In genomic region chr12:53079226-53080117, GRCh38 we compare ENCODE assay signal across 8 cellular contexts. TPM values are rescaled to one million over a fixed set of nuclear protein-coding genes. Genes with fewer than 3 reads are reported as not detected.
DNase-seq lines count a peak whose midpoint lies in the region; ATAC-seq and TF ChIP-seq lines count a peak whose summit lies in the region.

Gene SPRYD3 (minus strand): TSS chr12:53079390. CDS start chr12:53079333, 57 bp downstream.

- H3K27ac ChIP-seq in Panc1 (ENCODE audit: low read length) (peak within 1 kb of the TSS; percentile 95), esophagus (ENCODE audit: low read depth in 2 of 2, low read length in 1 of 2) (peak within 1 kb of the TSS; percentile 89 to 90)

- POLR2A ChIA-PET in Panc1 (lab: Charles Lee), result interaction anchor here (0.6 to 1.0 kb wide), 5 partner anchors 8 to 101 kb away, joined by 3 to 8 read pairs (median 5); no protein-coding TSS in a partner anchor

- H3K36me3 Mint-ChIP-seq in activated T-cell treated with anti-CD3 and anti-CD28 coated beads, Interleukin-2, amount 50 U/mL, for 4 hours (ENCODE audit: insufficient read depth), result peaks cover 20% of the 10 kb centered on the region

- 0 out of 2 replicates have a peak, but pooled peaks cover 3% of the 10 kb centered on the region for H3K4me1 ChIP-seq in Panc1 (ENCODE audit: control insufficient read depth, insufficient read depth, low read length)
- peaks cover 0 to 4% of the 10 kb centered on the region in 2 donors for H3K4me1 ChIP-seq in esophagus (ENCODE audit: control insufficient read depth in 2 of 2, insufficient read depth in 2 of 2, low read length in 1 of 2)

- H3K4me1 Mint-ChIP-seq in activated T-cell treated with anti-CD3 and anti-CD28 coated beads, Interleukin-2, amount 50 U/mL, for 4 hours (ENCODE audit: low read depth), result peaks cover 46% of the 10 kb centered on the region

- H3K9me3 Mint-ChIP-seq in activated T-cell treated with anti-CD3 and anti-CD28 coated beads, Interleukin-2, amount 50 U/mL, for 4 hours, result no peaks in the 10 kb centered on the region

- in situ Hi-C loops in Panc1 (cut with HindIII; ENCODE audit: low pct_unique_long_range_greater_than_20kb, low sequenced_read_pairs), result no loop called here

- H3K36me3 ChIP-seq in Panc1 (ENCODE audit: control insufficient read depth, insufficient read depth, low read length) (no peaks in the 10 kb centered on the region), esophagus (ENCODE audit: control insufficient read depth in 2 of 2, insufficient read depth in 2 of 2, low read length in 1 of 2) (peaks cover 3 to 6% of the 10 kb centered on the region in 2 donors)

- peak within 1 kb of the TSS; percentile 89 for H3K4me3 Mint-ChIP-seq in activated T-cell treated with anti-CD3 and anti-CD28 coated beads, Interleukin-2, amount 50 U/mL, for 4 hours

- H3K9me3 ChIP-seq in Panc1 (ENCODE audit: control insufficient read depth, insufficient read depth, low read depth, low read length), result no peaks in the 10 kb centered on the region
- no peaks in the 10 kb centered on the region for H3K9me3 ChIP-seq in esophagus (ENCODE audit: control insufficient read depth in 2 of 2, insufficient read depth in 1 of 2, low read depth in 1 of 2, low read length in 1 of 2)

- ATAC-seq in GM21723 (IDR thresholded peaks at IDR 0.05; ENCODE audit: unreplicated experiment) (peak; percentile 97), Panc1 (peak; percentile 99)
- ATAC-seq in activated T-cell treated with anti-CD3 and anti-CD28 coated beads, Interleukin-2, amount 50 U/mL, for 4 hours, result peak; percentile 96 to 98

- 2% methylated on average over 67 of the region's 67 CpGs for WGBS in esophagus, 2 donors

- no peak for TF ChIP-seq CTCF in Panc1 (IDR thresholded peaks at IDR 0.05)

- H3K27me3 ChIP-seq in Panc1 (ENCODE audit: control insufficient read depth, insufficient read depth, low read length) (no peaks in the 10 kb centered on the region), esophagus (ENCODE audit: control insufficient read depth in 1 of 2, insufficient read depth in 2 of 2, low read length in 2 of 2) (no peaks in the 10 kb centered on the region)

- peak; percentile 99 for DNase-seq in DMS53 (lab: John Stamatoyannopoulos, UW)
- DNase-seq in KG1 (lab: John Stamatoyannopoulos, UW), result peak; percentile 37
- DNase-seq in Panc1 (ENCODE audit: low read depth, low spot score), result peak; percentile 78
- peak; percentile 94 for DNase-seq in activated T-cell treated with anti-CD3 and anti-CD28 coated beads, Interleukin-2, amount 50 U/mL, for 4 hours
- DNase-seq in myocyte (ENCODE audit: low read depth), result peak; percentile 98
- DNase-seq in stimulated activated CD8-positive, alpha-beta memory T cell treated with anti-CD3 and anti-CD28 coated beads, Interleukin-7, amount 100 ng/mL, for 48 hours (ENCODE audit: extremely low read depth in 1 of 2, low read depth in 1 of 2), result peak; percentile 93 to 94

- H3K27me3 Mint-ChIP-seq in activated T-cell treated with anti-CD3 and anti-CD28 coated beads, Interleukin-2, amount 50 U/mL, for 4 hours (ENCODE audit: low read depth), result no peaks in the 10 kb centered on the region

- H3K4me3 ChIP-seq in Panc1 (ENCODE audit: low read depth in 2 of 2, low read length in 2 of 2) (peak within 1 kb of the TSS; percentile 67 to 89), esophagus (ENCODE audit: low read depth in 1 of 2, low read length in 2 of 2) (peak within 1 kb of the TSS; percentile 56 to 65)

- BruUV-seq in Panc1 (replicated peaks; lab: Mats Ljungman, UMichigan), result TSS peak; percentile 94

- intact Hi-C loops in Panc1 (cut with micrococcal nuclease; ENCODE audit: unreplicated experiment), result no loop called here

- CTCF ChIA-PET in Panc1 (lab: Charles Lee), result interaction anchor here (0.6 to 1.9 kb wide), 5 partner anchors 13 to 209 kb away, joined by 3 to 13 read pairs (median 3); no protein-coding TSS in a partner anchor

RNA-seq across cellular contexts. Expression of gene SPRYD3, which starts in this region (rescaled TPM):
- 25.0 TPM for total RNA-seq in Panc1 (2021; ENCODE audit: unreplicated experiment)
- polyA plus RNA-seq in Panc1 (2012; ENCODE audit: insufficient read length), result 28.5 TPM
- total RNA-seq in activated T-cell treated with anti-CD3 and anti-CD28 coated beads, Interleukin-2, amount 50 U/mL, for 4 hours, result 10 to 100 TPM; 48.3 to 57.8 (median 50.7) TPM
- 10 to 100 TPM; 16.1 to 24.1 TPM for polyA plus RNA-seq in esophagus
- 25.7 and 35.7 TPM in 2 replicates for total RNA-seq in myocyte
- 60.9 TPM for polyA plus RNA-seq in myocyte (2012)

Comparison
In these comparisons a context has a peak if more than half of its experiments do, and no peak if none do; other contexts are left out.
1. Peak in every context shown above with its lines: DNase-seq, ATAC-seq, H3K4me3 ChIP-seq and H3K27ac ChIP-seq.
2. DNase-seq: peak in every context shown above with its lines; median percentile 99 in DMS53; 98 in myocyte; 94 in activated T-cell treated with anti-CD3 and anti-CD28 coated beads, Interleukin-2, amount 50 U/mL, for 4 hours; 94 in stimulated activated CD8-positive, alpha-beta memory T cell treated with anti-CD3 and anti-CD28 coated beads, Interleukin-7, amount 100 ng/mL, for 48 hours; 78 in Panc1; 37 in KG1.